Comparison of ENCODE assay signal across 12 cellular contexts in the genomic region with DNA sequence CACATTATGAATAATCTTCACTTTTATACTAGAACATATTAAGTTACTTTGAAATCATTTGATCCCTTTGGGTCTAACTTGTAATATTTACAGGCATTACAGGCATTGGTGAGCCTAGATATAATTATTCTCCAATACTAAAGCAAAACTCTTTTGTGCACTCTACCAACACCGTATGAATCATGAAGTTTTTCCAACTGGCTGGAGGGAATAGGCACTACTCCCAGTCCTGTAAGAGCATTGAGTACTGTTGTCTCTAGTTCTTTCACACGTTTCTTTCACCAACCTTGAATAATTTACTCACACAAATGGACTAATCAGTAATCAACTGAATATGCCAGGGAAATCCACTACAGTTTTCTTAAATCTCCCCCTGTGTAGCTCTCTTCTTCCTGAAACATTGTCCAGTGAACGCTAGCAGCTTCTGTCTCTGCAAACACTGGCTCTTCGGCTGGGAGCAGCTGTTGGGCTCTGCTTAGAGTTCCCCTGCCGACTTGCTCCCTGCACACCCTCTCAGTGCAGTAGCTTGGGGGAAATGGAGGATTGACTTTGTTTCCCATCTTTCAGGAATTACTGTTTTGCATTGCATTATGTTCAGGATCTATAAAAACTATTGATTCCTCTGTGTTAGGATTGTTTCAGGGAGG.
DNase-seq lines count a peak whose midpoint lies in the region; ATAC-seq, FAIRE-seq and TF ChIP-seq lines count a peak whose summit lies in the region.
"Had no signal": no experiment of that assay in that cellular context is flagged by ENCODE, and none has a peak within 500 bp of the region (broad histone marks: within the 10 kb centered on the region; RNA-seq: fewer than 3 reads in every experiment).

No MANE protein-coding gene starts in this region.

- H3K27ac Mint-ChIP-seq in GM23338, result no peak overlapping the region
- H3K27ac Mint-ChIP-seq in natural killer cell treated with Interleukin-12 subunit alpha and Interleukin-12 subunit beta and Interleukin-15 and Interleukin-18, amount 100 ng/mL, for 72 hours, result no peak overlapping the region

- no peaks in the 10 kb centered on the region for H3K36me3 ChIP-seq in GM23338 (ENCODE audit: insufficient read depth)
- no peaks in the 10 kb centered on the region for H3K36me3 ChIP-seq in body of pancreas (replicated peaks in 1 of 2; ENCODE audit: insufficient read depth in 1 of 2, low read depth in 2 of 2)
- H3K36me3 ChIP-seq: BLaER1 treated with 17β-estradiol and CSF1 and Interleukin-3, amounts not matched to agents 10 nM and 100 nM had no signal

- no peak overlapping the region for H3K4me3 ChIP-seq in GM23338
- H3K4me3 ChIP-seq in body of pancreas, result no peak overlapping the region
- H3K4me3 ChIP-seq: BLaER1 treated with 17β-estradiol and CSF1 and Interleukin-3, amounts not matched to agents 10 nM and 100 nM had no signal

- H3K4me3 Mint-ChIP-seq in GM23338, result no peak overlapping the region
- H3K4me3 Mint-ChIP-seq in natural killer cell treated with Interleukin-12 subunit alpha and Interleukin-12 subunit beta and Interleukin-15 and Interleukin-18, amount 100 ng/mL, for 72 hours, result no peak overlapping the region

- H3K4me1 ChIP-seq in GM23338 (ENCODE audit: insufficient read depth), result no peaks in the 10 kb centered on the region
- peaks cover 6% of the 10 kb centered on the region for H3K4me1 ChIP-seq in body of pancreas

- H3F3A ChIP-seq in GM23338 (replicated peaks; ENCODE audit: low read depth), result no peaks in the 10 kb centered on the region

- no peak overlapping the region for H3K4me2 ChIP-seq in GM23338
- H3K4me2 ChIP-seq: BLaER1 treated with 17β-estradiol and CSF1 and Interleukin-3, amounts not matched to agents 10 nM and 100 nM had no signal

- no peaks in the 10 kb centered on the region for H3K9me3 ChIP-seq in body of pancreas
- H3K9me3 ChIP-seq: BLaER1 treated with 17β-estradiol and CSF1 and Interleukin-3, amounts not matched to agents 10 nM and 100 nM had no signal

- TF ChIP-seq POLR2A in body of pancreas (IDR thresholded peaks at IDR 0.05), result no peak

- DNase-seq in GM23338 (ENCODE audit: low spot score), result no peak
- DNase-seq in body of pancreas, result peak in 1 of 4 donors; percentile 14
- DNase-seq in SW 1271 (lab: John Stamatoyannopoulos, UW), result no peak
- no peak for DNase-seq in natural killer cell treated with Interleukin-12 subunit alpha and Interleukin-12 subunit beta and Interleukin-15 and Interleukin-18, amount 100 ng/mL, for 72 hours (ENCODE audit: low spot score)
- DNase-seq in NCI-H2171 treated with DMSO at 0.1 percent for 48 hours (lab: John Stamatoyannopoulos, UW), result no peak
- DNase-seq: activated CD4-positive, alpha-beta T cell treated with anti-CD3 and anti-CD28 coated beads, Interleukin-2, amount 50 U/mL, for 48 hours; NCI-H1048 had no signal

- peak overlapping the region; percentile 33; the same call in 1 of the 2 replicates for H2AFZ ChIP-seq in GM23338

- ATAC-seq in GM23338 (0 out of 3 replicates have a peak, but pooled peaks have one; percentile 32), body of pancreas (peak; percentile 53), HG02759 (IDR thresholded peaks at IDR 0.05; ENCODE audit: unreplicated experiment) (no peak)
- ATAC-seq in natural killer cell treated with Interleukin-12 subunit alpha and Interleukin-12 subunit beta and Interleukin-15 and Interleukin-18, amount 100 ng/mL, for 72 hours, result no peak
- ATAC-seq: left lobe of liver had no signal

- H3K9me3 Mint-ChIP-seq in GM23338, result no peaks in the 10 kb centered on the region
- H3K9me3 Mint-ChIP-seq in natural killer cell treated with Interleukin-12 subunit alpha and Interleukin-12 subunit beta and Interleukin-15 and Interleukin-18, amount 100 ng/mL, for 72 hours, result peaks cover 2% of the 10 kb centered on the region

- no peaks in the 10 kb centered on the region for H3K27me3 ChIP-seq in GM23338 (ENCODE audit: insufficient read depth)
- no peaks in the 10 kb centered on the region for H3K27me3 ChIP-seq in body of pancreas
- H3K27me3 ChIP-seq: BLaER1 treated with 17β-estradiol and CSF1 and Interleukin-3, amounts not matched to agents 10 nM and 100 nM had no signal

- intact Hi-C loops in body of pancreas (cut with DNase I), result no loop called here

- H3K36me3 Mint-ChIP-seq in GM23338 (ENCODE audit: low read depth), result no peaks in the 10 kb centered on the region
- H3K36me3 Mint-ChIP-seq in natural killer cell treated with Interleukin-12 subunit alpha and Interleukin-12 subunit beta and Interleukin-15 and Interleukin-18, amount 100 ng/mL, for 72 hours, result no peaks in the 10 kb centered on the region

- no peaks in the 10 kb centered on the region for H4K20me1 ChIP-seq in GM23338 (replicated peaks; ENCODE audit: insufficient read depth)
- H4K20me1 ChIP-seq: BLaER1 treated with 17β-estradiol and CSF1 and Interleukin-3, amounts not matched to agents 10 nM and 100 nM had no signal

- H3K4me1 Mint-ChIP-seq in GM23338, result peaks cover 6% of the 10 kb centered on the region; the same call in 2 of the 3 replicates
- H3K4me1 Mint-ChIP-seq in natural killer cell treated with Interleukin-12 subunit alpha and Interleukin-12 subunit beta and Interleukin-15 and Interleukin-18, amount 100 ng/mL, for 72 hours (ENCODE audit: low read depth in 2 of 2), result no peaks in the 10 kb centered on the region

- H3K79me2 ChIP-seq in GM23338 (replicated peaks; ENCODE audit: insufficient read depth), result no peaks in the 10 kb centered on the region

- H3K27ac ChIP-seq in 22Rv1 (0 out of 2 replicates have a peak overlapping the region, but pooled peaks have one; percentile 27), GM23338 (ENCODE audit: low read depth) (no peak overlapping the region), body of pancreas (no peak overlapping the region)
- H3K27ac ChIP-seq: BLaER1 treated with 17β-estradiol and CSF1 and Interleukin-3, amounts not matched to agents 10 nM and 100 nM had no signal

- TF ChIP-seq CTCF in 22Rv1 (IDR thresholded peaks at IDR 0.05), result no peak
- TF ChIP-seq CTCF in GM23338 (conservative IDR thresholded peaks at IDR 0.05; ENCODE audit: low read depth in 2 of 2), result no peak
- TF ChIP-seq CTCF in body of pancreas (IDR thresholded peaks at IDR 0.05), result no peak

- 12 to 16% methylated on average over 5 of the region's 5 CpGs for WGBS in body of pancreas, 2 donors

- H3K9me2 ChIP-seq in GM23338 (ENCODE audit: insufficient read depth), result peaks cover 3% of the 10 kb centered on the region; the same call in 1 of the 2 replicates

- H3K27me3 Mint-ChIP-seq in GM23338 (ENCODE audit: insufficient read depth, low read depth, poor library complexity), result no peaks in the 10 kb centered on the region
- H3K27me3 Mint-ChIP-seq in natural killer cell treated with Interleukin-12 subunit alpha and Interleukin-12 subunit beta and Interleukin-15 and Interleukin-18, amount 100 ng/mL, for 72 hours, result no peaks in the 10 kb centered on the region

- FAIRE-seq in islet of Langerhans (lab: Jason Lieb, UNC), result peak; percentile 96

TF ChIP-seq in GM23338, 12 proteins besides CTCF, POLR2A, EP300 and RAD21 (continues in another document):
- no peak for TF ChIP-seq STAT1 (IDR thresholded peaks at IDR 0.05; ENCODE audit: unreplicated experiment)

Comparison
In these comparisons a context has a peak if more than half of its experiments do, and no peak if none do; other contexts are left out.
1. ATAC-seq: peak in GM23338 (single experiment) and body of pancreas (single experiment); none in HG02759 (single experiment) and natural killer cell treated with Interleukin-12 subunit alpha and Interleukin-12 subunit beta and Interleukin-15 and Interleukin-18, amount 100 ng/mL, for 72 hours (0 of 2).